ENCODE assay signal across 12 cellular contexts in genomic region chr5:95728494-95729114, GRCh38. TPM values are rescaled to one million over a fixed set of nuclear protein-coding genes. Genes with fewer than 3 reads are reported as not detected.
DNase-seq lines count a peak whose midpoint lies in the region; ATAC-seq, FAIRE-seq and TF ChIP-seq lines count a peak whose summit lies in the region.
"Had no signal": no experiment of that assay in that cellular context is flagged by ENCODE, and none has a peak within 500 bp of the region (broad histone marks: within the 10 kb centered on the region; RNA-seq: fewer than 3 reads in every experiment).

No MANE protein-coding gene starts in this region.

- in situ Hi-C loops in KBM-7 (cut with MboI; ENCODE audit: low pct_unique_long_range_greater_than_20kb, low sequenced_read_pairs) = no loop called here

- H3K27me3 ChIP-seq in pancreas = no peaks in the 10 kb centered on the region

- 64 to 69% methylated on average over 3 of the region's 3 CpGs for WGBS in pancreas, 2 donors

- no peaks in the 10 kb centered on the region for H3K36me3 ChIP-seq in pancreas

- peak overlapping the region; percentile 67 to 98 (median 84) for H3K27ac ChIP-seq in pancreas

- no peak for FAIRE-seq in pancreas (lab: Jason Lieb, UNC)
- FAIRE-seq: A204.1, TTC549 had no signal

- no peaks in the 10 kb centered on the region for H3K9me3 ChIP-seq in pancreas

- TF ChIP-seq CTCF in cardiac fibroblast (IDR thresholded peaks at IDR 0.05; ENCODE audit: low read depth, low read length) (no peak), pancreas (IDR thresholded peaks at IDR 0.05) (no peak)

- peaks cover 48 to 66% (median 58%) of the 10 kb centered on the region in 3 donors for H3K4me1 ChIP-seq in pancreas

- no peak for ATAC-seq in pancreas
- no peak for ATAC-seq in HG03354 (IDR thresholded peaks at IDR 0.05; ENCODE audit: poor library complexity, severe bottlenecking, unreplicated experiment)

- no peak overlapping the region for H3K4me3 ChIP-seq in cardiac fibroblast (replicated peaks in 1 of 2; ENCODE audit: low read depth in 2 of 2, low read length in 2 of 2)
- no peak overlapping the region for H3K4me3 ChIP-seq in pancreas

- intact Hi-C loops in pancreas (cut with DNase I) = no loop called here

- DNase-seq in DMS53 (lab: John Stamatoyannopoulos, UW) (peak; percentile 38), DMS53 treated with DMSO at 0.1 percent for 48 hours (lab: John Stamatoyannopoulos, UW; ENCODE audit: unreplicated experiment) (no peak), KBM-7 (peak; percentile 69), cardiac fibroblast (ENCODE audit: low read depth in 2 of 2) (peak; percentile 59 to 66), pancreas (no peak), AG08395 (ENCODE audit: low spot score) (no peak), iPS-NIHi7 (ENCODE audit: extremely low spot score) (no peak)
- DNase-seq: NK-92 treated with Interleukin-12 subunit alpha and Interleukin-12 subunit beta, amount 100 ng/mL, for 24 hours; posterior cingulate gyrus had no signal

RNA-seq across cellular contexts. Expression of gene RHOBTB3, which starts 2.5 kb away (rescaled TPM):
- 100 to 1,000 TPM in 3 of 6 donors, 10 to 100 TPM in 3; 59.6 to 190 (median 93.7) TPM for total RNA-seq in pancreas
- polyA plus RNA-seq in pancreas = 10 to 100 TPM; 32.5 to 54.8 TPM

RNA-seq across cellular contexts. Expression of gene SPATA9, which starts 45.8 kb away (rescaled TPM):
- total RNA-seq in pancreas = under 1 TPM; 0.12 to 0.67 (median 0.48) TPM
- polyA plus RNA-seq in pancreas = 1 to 10 TPM in 1 of 2 donors, under 1 TPM in 1; 0.19 to 1.3 TPM

Comparison
In these comparisons a context has a peak if more than half of its experiments do, and no peak if none do; other contexts are left out.
1. DNase-seq: peak in DMS53 (single experiment), KBM-7 (single experiment) and cardiac fibroblast (2 of 2); none in DMS53 treated with DMSO at 0.1 percent for 48 hours (single experiment), pancreas (0 of 6), AG08395 (single experiment) and iPS-NIHi7 (single experiment).